8 cellular contexts compared by ENCODE assay signal in genomic region chr9:70411141-70411929, GRCh38. TPM values are rescaled to one million over a fixed set of nuclear protein-coding genes. Genes with fewer than 3 reads are reported as not detected.
DNase-seq lines count a peak whose midpoint lies in the region; ATAC-seq and TF ChIP-seq lines count a peak whose summit lies in the region.

No MANE protein-coding gene starts in this region.

- ATAC-seq in activated CD8-positive, alpha-beta memory T cell treated with anti-CD3 and anti-CD28 coated beads, Interleukin-2, amount 10 ng/mL, durations not matched to agents 7 days and 5 days: peak; percentile 6
- ATAC-seq in thoracic aorta (ENCODE audit: insufficient number of reproducible peaks, low FRiP score, low read depth): no peak
- no peak for ATAC-seq in GM18502 (IDR thresholded peaks at IDR 0.05; ENCODE audit: poor library complexity, unreplicated experiment)

- no peak for TF ChIP-seq CTCF in thoracic aorta (IDR thresholded peaks at IDR 0.05)

- H3K4me3 ChIP-seq in esophagus (ENCODE audit: low read depth in 1 of 2, low read length in 2 of 2): peak overlapping the region; percentile 60 to 99
- H3K4me3 ChIP-seq in muscle layer of duodenum (ENCODE audit: low read depth in 1 of 2, low read length in 2 of 2): peak overlapping the region; percentile 84 to 90
- H3K4me3 ChIP-seq in thoracic aorta: peak overlapping the region; percentile 92

- in situ Hi-C loops in ACHN (cut with HindIII; ENCODE audit: low pct_ligation_motif_present, low pct_unique_long_range_greater_than_20kb, low sequenced_read_pairs): no loop called here

- CTCF ChIA-PET in activated CD8-positive, alpha-beta memory T cell treated with anti-CD3 and anti-CD28 coated beads, Interleukin-2, amount 10 ng/mL, durations not matched to agents 7 days and 5 days (lab: Charles Lee): interaction anchor here (0.9 to 1.9 kb wide), 7 partner anchors 8 to 191 kb away, joined by 3 to 6 read pairs (median 4); no protein-coding TSS in a partner anchor

- peak overlapping the region; percentile 97 for H3K27ac Mint-ChIP-seq in activated CD8-positive, alpha-beta memory T cell treated with anti-CD3 and anti-CD28 coated beads, Interleukin-2, amount 10 ng/mL, durations not matched to agents 7 days and 5 days

- H3K27me3 ChIP-seq in esophagus (ENCODE audit: control insufficient read depth in 1 of 2, insufficient read depth in 2 of 2, low read length in 2 of 2) (no peaks in the 10 kb centered on the region), muscle layer of duodenum (ENCODE audit: low read depth, low read length) (no peaks in the 10 kb centered on the region), thoracic aorta (replicated peaks; ENCODE audit: insufficient read depth) (no peaks in the 10 kb centered on the region)

- peak overlapping the region; percentile 100 for H3K27ac ChIP-seq in esophagus (ENCODE audit: low read depth in 2 of 2, low read length in 1 of 2)
- H3K27ac ChIP-seq in muscle layer of duodenum (ENCODE audit: low read length): peak overlapping the region; percentile 97
- H3K27ac ChIP-seq in thoracic aorta: peak overlapping the region; percentile 99 to 100

- no peaks in the 10 kb centered on the region for H3K36me3 ChIP-seq in esophagus (ENCODE audit: control insufficient read depth in 2 of 2, insufficient read depth in 2 of 2, low read length in 1 of 2)
- peaks cover 0 to 51% of the 10 kb centered on the region in 2 donors for H3K36me3 ChIP-seq in muscle layer of duodenum (ENCODE audit: control insufficient read depth in 1 of 2, insufficient read depth in 2 of 2, low read length in 2 of 2)
- H3K36me3 ChIP-seq in thoracic aorta: no peaks in the 10 kb centered on the region

- peaks cover 11% of the 10 kb centered on the region for H3K36me3 Mint-ChIP-seq in activated CD8-positive, alpha-beta memory T cell treated with anti-CD3 and anti-CD28 coated beads, Interleukin-2, amount 10 ng/mL, durations not matched to agents 7 days and 5 days

- DNase-seq in ACHN: peak; percentile 45
- DNase-seq in HT1080 (ENCODE audit: low read depth): peak; percentile 69
- peak; percentile 67 for DNase-seq in activated CD8-positive, alpha-beta memory T cell treated with anti-CD3 and anti-CD28 coated beads, Interleukin-2, amount 10 ng/mL, durations not matched to agents 7 days and 5 days
- peak; percentile 51 for DNase-seq in thoracic aorta (ENCODE audit: low spot score)
- no peak for DNase-seq in GOT3 (lab: John Stamatoyannopoulos, UW)

- H3K4me3 Mint-ChIP-seq in activated CD8-positive, alpha-beta memory T cell treated with anti-CD3 and anti-CD28 coated beads, Interleukin-2, amount 10 ng/mL, durations not matched to agents 7 days and 5 days: peak overlapping the region; percentile 96

- H3K4me1 Mint-ChIP-seq in activated CD8-positive, alpha-beta memory T cell treated with anti-CD3 and anti-CD28 coated beads, Interleukin-2, amount 10 ng/mL, durations not matched to agents 7 days and 5 days: peaks cover 58% of the 10 kb centered on the region

- H3K9me3 Mint-ChIP-seq in activated CD8-positive, alpha-beta memory T cell treated with anti-CD3 and anti-CD28 coated beads, Interleukin-2, amount 10 ng/mL, durations not matched to agents 7 days and 5 days (ENCODE audit: low read depth): no peaks in the 10 kb centered on the region

- no peaks in the 10 kb centered on the region for H3K27me3 Mint-ChIP-seq in activated CD8-positive, alpha-beta memory T cell treated with anti-CD3 and anti-CD28 coated beads, Interleukin-2, amount 10 ng/mL, durations not matched to agents 7 days and 5 days

- H3K9me3 ChIP-seq in esophagus (ENCODE audit: control insufficient read depth in 2 of 2, insufficient read depth in 1 of 2, low read depth in 1 of 2, low read length in 1 of 2): no peaks in the 10 kb centered on the region
- no peaks in the 10 kb centered on the region for H3K9me3 ChIP-seq in muscle layer of duodenum (ENCODE audit: control insufficient read depth in 1 of 2, low read length in 2 of 2)
- no peaks in the 10 kb centered on the region for H3K9me3 ChIP-seq in thoracic aorta

- H3K4me1 ChIP-seq in esophagus (ENCODE audit: control insufficient read depth in 2 of 2, insufficient read depth in 2 of 2, low read length in 1 of 2): peaks cover 2 to 4% of the 10 kb centered on the region in 2 donors
- peaks cover 4 to 35% of the 10 kb centered on the region in 2 donors for H3K4me1 ChIP-seq in muscle layer of duodenum (ENCODE audit: control insufficient read depth in 1 of 2, insufficient read depth in 2 of 2, low read length in 2 of 2)
- peaks cover 35 to 41% of the 10 kb centered on the region in 2 donors for H3K4me1 ChIP-seq in thoracic aorta (ENCODE audit: control insufficient read depth in 1 of 2, low read depth in 2 of 2)

- WGBS in esophagus, 2 donors: 8 to 9% methylated on average over 15 of the region's 15 CpGs

RNA-seq across cellular contexts. Expression of gene KLF9, which starts 3.1 kb away (rescaled TPM):
- total RNA-seq in HT1080 (2014; rRNA removed; shearing (Covaris generic)): 6.0 and 7.3 TPM in 2 replicates
- polyA plus RNA-seq in HT1080 (2015; cell fraction: cytosol; rRNA removed): 13.9 and 18.8 TPM in 2 replicates
- polyA plus RNA-seq in HT1080 (2015; cell fraction: nucleus; rRNA removed): 13.8 and 15.5 TPM in 2 replicates
- total RNA-seq in activated CD8-positive, alpha-beta memory T cell treated with anti-CD3 and anti-CD28 coated beads, Interleukin-2, amount 10 ng/mL, durations not matched to agents 7 days and 5 days: 10 to 100 TPM; 12.0 to 12.2 TPM
- 1 to 10 TPM; 5.8 to 9.0 TPM for polyA plus RNA-seq in esophagus
- 100 to 1,000 TPM; 165 to 187 TPM for total RNA-seq in thoracic aorta

Comparison
In these comparisons a context has a peak if more than half of its experiments do, and no peak if none do; other contexts are left out.
1. RNA of gene KLF9, which starts 3.1 kb away (total RNA-seq): 165 to 187 TPM in thoracic aorta; 12.0 to 12.2 TPM in activated CD8-positive, alpha-beta memory T cell treated with anti-CD3 and anti-CD28 coated beads, Interleukin-2, amount 10 ng/mL, durations not matched to agents 7 days and 5 days and 6.0 to 7.3 TPM in HT1080; every median in the first group is over 10 times any median in the second.
2. Peak in every context shown above with its lines, with median percentiles within 50 percentile points of each other: H3K27ac ChIP-seq and H3K4me3 ChIP-seq.